In genomic region chr17:71234349-71234748, GRCh38 we compare ENCODE assay signal across 15 cellular contexts.
DNase-seq lines count a peak whose midpoint lies in the region; FAIRE-seq and TF ChIP-seq lines count a peak whose summit lies in the region.
"Had no signal": no experiment of that assay in that cellular context is flagged by ENCODE, and none has a peak within 500 bp of the region (broad histone marks: within the 10 kb centered on the region; RNA-seq: fewer than 3 reads in every experiment).

No MANE protein-coding gene starts in this region.

- FAIRE-seq in bronchial epithelial cell (lab: Jason Lieb, UNC) = peak; percentile 23
- FAIRE-seq: GM12891, GM19239 had no signal

- H4K20me1 ChIP-seq in KMS-11 (ENCODE audit: insufficient read depth) = no peaks in the 10 kb centered on the region
- H4K20me1 ChIP-seq: BLaER1 had no signal

- peaks cover 40% of the 10 kb centered on the region for H3K4me1 ChIP-seq in KMS-11 (ENCODE audit: low read depth, poor library complexity, severe bottlenecking)
- H3K4me1 ChIP-seq: BLaER1 had no signal

- H3K79me2 ChIP-seq in KMS-11 (ENCODE audit: insufficient read depth, low read depth) = no peaks in the 10 kb centered on the region

- no peak overlapping the region for H2AFZ ChIP-seq in KMS-11 (ENCODE audit: low read depth)

- H3K27me3 ChIP-seq in KMS-11 (ENCODE audit: insufficient read depth, low read depth) = no peaks in the 10 kb centered on the region; the same call in 1 of the 2 replicates
- H3K27me3 ChIP-seq in bronchial epithelial cell (ENCODE audit: control insufficient read depth, insufficient read depth, low read length) = no peaks in the 10 kb centered on the region
- H3K27me3 ChIP-seq: BLaER1 had no signal

- H3K4me2 ChIP-seq in KMS-11 = peak overlapping the region; percentile 52
- H3K4me2 ChIP-seq: BLaER1 had no signal

- H3K4me3 ChIP-seq in AG10803 (ENCODE audit: low read length) (no peak overlapping the region), KMS-11 (IDR thresholded peaks at IDR 0.05; ENCODE audit: insufficient read depth, low read depth, low read length) (no peak overlapping the region), bronchial epithelial cell (ENCODE audit: low read depth, low read length) (no peak overlapping the region)
- H3K4me3 ChIP-seq: BLaER1 had no signal

- H3K9ac ChIP-seq in KMS-11 = no peak overlapping the region
- H3K9ac ChIP-seq: BLaER1 had no signal

- peak; percentile 31 for DNase-seq in AG10803 (ENCODE audit: low read depth)
- no peak for DNase-seq in bronchial epithelial cell (ENCODE audit: low read depth)
- DNase-seq in fibroblast of the conjunctiva (ENCODE audit: low read depth) = peak; percentile 10
- DNase-seq in T-helper 2 cell = no peak
- DNase-seq in HCEC 1CT = no peak
- DNase-seq in NCI-H774 (lab: John Stamatoyannopoulos, UW) = no peak
- DNase-seq: AML-193; CD8-positive, alpha-beta memory T cell; DMS53; KBM-7 had no signal

- TF ChIP-seq CTCF in AG10803 (conservative IDR thresholded peaks at IDR 0.05; ENCODE audit: low read length) (no peak), KMS-11 (conservative IDR thresholded peaks at IDR 0.05; ENCODE audit: low read depth, low read length) (no peak), bronchial epithelial cell (IDR thresholded peaks at IDR 0.05; ENCODE audit: insufficient read depth, low read length, severe bottlenecking) (no peak)

- H3K27ac ChIP-seq in KMS-11 = peak overlapping the region; percentile 6; the same call in 1 of the 2 replicates
- H3K27ac ChIP-seq: 22Rv1, BLaER1 had no signal

- H3K36me3 ChIP-seq in KMS-11 (ENCODE audit: insufficient read depth) = no peaks in the 10 kb centered on the region
- no peaks in the 10 kb centered on the region for H3K36me3 ChIP-seq in bronchial epithelial cell (ENCODE audit: control insufficient read depth, insufficient read depth, low read length)
- H3K36me3 ChIP-seq: BLaER1 had no signal

Comparison
In these comparisons a context has a peak if more than half of its experiments do, and no peak if none do; other contexts are left out.
1. DNase-seq: peak in AG10803 (single experiment) and fibroblast of the conjunctiva (single experiment); none in bronchial epithelial cell (single experiment), T-helper 2 cell (0 of 5), HCEC 1CT (single experiment) and NCI-H774 (single experiment).